8 cellular contexts compared by ENCODE assay signal in genomic region chr12:49089831-49090773, GRCh38. TPM values are rescaled to one million over a fixed set of nuclear protein-coding genes. Genes with fewer than 3 reads are reported as not detected.
DNase-seq lines count a peak whose midpoint lies in the region; ATAC-seq and TF ChIP-seq lines count a peak whose summit lies in the region.

No MANE protein-coding gene starts in this region.

- DNase-seq in NCI-H82 (lab: John Stamatoyannopoulos, UW) (peak; percentile 48), NCI-H82 treated with DMSO at 0.1 percent for 48 hours (lab: John Stamatoyannopoulos, UW; ENCODE audit: unreplicated experiment) (no peak), SJSA1 (ENCODE audit: low read depth in 1 of 2, low spot score in 2 of 2) (peak; percentile 33 to 57), chondrocyte (ENCODE audit: low spot score) (no peak), right lobe of liver (peak in 1 of 3 donors; percentile 55), suprapubic skin (ENCODE audit: low spot score in 2 of 2) (no peak)

- H3K9me3 Mint-ChIP-seq in chondrocyte (ENCODE audit: low read depth), result no peaks in the 10 kb centered on the region

- H3K27me3 Mint-ChIP-seq in chondrocyte (ENCODE audit: low read depth), result peaks cover 26% of the 10 kb centered on the region

- H3K4me3 Mint-ChIP-seq in chondrocyte (ENCODE audit: unreplicated experiment), result peak overlapping the region; percentile 58

- H3K27ac ChIP-seq in SJSA1, result no peak overlapping the region
- H3K27ac ChIP-seq in right lobe of liver, result no peak overlapping the region
- H3K27ac ChIP-seq in suprapubic skin, result no peak overlapping the region
- H3K27ac ChIP-seq in gastroesophageal sphincter, result no peak overlapping the region

- H3K4me3 ChIP-seq in SJSA1 (peak overlapping the region; percentile 23), right lobe of liver (peak overlapping the region; percentile 7 to 23 (median 21)), suprapubic skin (peak overlapping the region; percentile 48), gastroesophageal sphincter (peak overlapping the region in 1 of 2 donors; percentile 46)

- TF ChIP-seq EP300 in suprapubic skin (IDR thresholded peaks at IDR 0.05) (no peak), gastroesophageal sphincter (IDR thresholded peaks at IDR 0.05) (no peak)

- ATAC-seq in right lobe of liver (peak in 3 of 4 donors; percentile 14 to 30 (median 18)), HG03039 (IDR thresholded peaks at IDR 0.05; ENCODE audit: unreplicated experiment) (no peak), gastroesophageal sphincter (no peak)

- H3K9me3 ChIP-seq in SJSA1 (replicated peaks) (no peaks in the 10 kb centered on the region), right lobe of liver (no peaks in the 10 kb centered on the region), suprapubic skin (no peaks in the 10 kb centered on the region), gastroesophageal sphincter (no peaks in the 10 kb centered on the region)

- 16% methylated on average over 12 of the region's 87 CpGs for WGBS in right lobe of liver (ENCODE audit: insufficient coverage, low coverage, low lambda C conversion rate, missing lambda C conversion rate)
- WGBS in suprapubic skin, result 6% methylated on average over 50 of the region's 87 CpGs
- 27 to 44% methylated on average over 6 to 11 of the region's 87 CpGs for whole genome bisulfite sequencing in gastroesophageal sphincter (ENCODE audit: low coverage in 1 of 2), 2 donors

- intact Hi-C loops in right lobe of liver (cut with DNase I), result no loop called here

- no peak for TF ChIP-seq POLR2A in right lobe of liver (IDR thresholded peaks at IDR 0.05)
- no peak for TF ChIP-seq POLR2A in suprapubic skin (IDR thresholded peaks at IDR 0.05)
- no peak for TF ChIP-seq POLR2A in gastroesophageal sphincter (IDR thresholded peaks at IDR 0.05)

- TF ChIP-seq CTCF in chondrocyte (IDR thresholded peaks at IDR 0.05), result peak; percentile 65
- TF ChIP-seq CTCF in right lobe of liver (IDR thresholded peaks at IDR 0.05), result no peak
- TF ChIP-seq CTCF in suprapubic skin (IDR thresholded peaks at IDR 0.05), result peak in 1 of 2 donors; percentile 20
- TF ChIP-seq CTCF in gastroesophageal sphincter (IDR thresholded peaks at IDR 0.05), result peak in 2 of 4 experiments; percentile 21 to 38

- peaks cover 35% of the 10 kb centered on the region for H3K4me1 Mint-ChIP-seq in chondrocyte (ENCODE audit: low read depth)

- no peaks in the 10 kb centered on the region for H3K36me3 Mint-ChIP-seq in chondrocyte (ENCODE audit: low read depth)

- H3K36me3 ChIP-seq in SJSA1, result no peaks in the 10 kb centered on the region
- H3K36me3 ChIP-seq in right lobe of liver, result no peaks in the 10 kb centered on the region
- H3K36me3 ChIP-seq in suprapubic skin, result no peaks in the 10 kb centered on the region
- H3K36me3 ChIP-seq in gastroesophageal sphincter, result no peaks in the 10 kb centered on the region

- H3K27me3 ChIP-seq in SJSA1 (replicated peaks) (peaks cover 65% of the 10 kb centered on the region), right lobe of liver (peaks cover 0 to 16% of the 10 kb centered on the region in 2 donors), suprapubic skin (peaks cover 66% of the 10 kb centered on the region), gastroesophageal sphincter (peaks cover 67% of the 10 kb centered on the region)

- H3K4me1 ChIP-seq in SJSA1 (replicated peaks) (peaks cover 33% of the 10 kb centered on the region), right lobe of liver (peaks cover 0 to 31% (median 0%) of the 10 kb centered on the region in 4 donors), suprapubic skin (peaks cover 68% of the 10 kb centered on the region), gastroesophageal sphincter (peaks cover 0 to 82% (median 48%) of the 10 kb centered on the region in 3 donors)

- H3K27ac Mint-ChIP-seq in chondrocyte (ENCODE audit: unreplicated experiment), result peak overlapping the region; percentile 51

RNA-seq across cellular contexts. Expression of gene DHH, which starts 4.5 kb away (rescaled TPM):
- not detected in 2 replicates for total RNA-seq in SJSA1 (2014; rRNA removed; shearing (Covaris generic))
- total RNA-seq in chondrocyte, result 0.07 TPM in 1 of 3 replicates, not detected in the others
- total RNA-seq in right lobe of liver, result under 1 TPM in 3 of 6 experiments, not detected in 3; 0.04 to 0.13 (median 0.07) TPM
- under 1 TPM; 0.15 to 0.47 (median 0.42) TPM for total RNA-seq in suprapubic skin
- 1 to 10 TPM in 2 of 4 donors, under 1 TPM in 2; 0.54 to 1.2 (median 0.85) TPM for total RNA-seq in gastroesophageal sphincter

RNA-seq across cellular contexts. Expression of gene RHEBL1, which starts 20.3 kb away (rescaled TPM):
- 0.34 and 2.5 TPM in 2 replicates for total RNA-seq in SJSA1 (2014; rRNA removed; shearing (Covaris generic))
- 0.64 to 0.95 TPM in 2 of 3 replicates, not detected in the other for total RNA-seq in chondrocyte
- total RNA-seq in right lobe of liver, result under 1 TPM in 5 of 6 experiments, not detected in 1; 0.17 to 0.60 (median 0.43) TPM
- 1 to 10 TPM; 1.1 to 3.6 (median 1.6) TPM for total RNA-seq in suprapubic skin
- total RNA-seq in gastroesophageal sphincter, result under 1 TPM in 1 of 4 donors, not detected in 3; 0.35 TPM

RNA-seq across cellular contexts. Expression of gene LMBR1L, which starts 20.5 kb away (rescaled TPM):
- 9.0 and 16.0 TPM in 2 replicates for total RNA-seq in SJSA1 (2014; rRNA removed; shearing (Covaris generic))
- total RNA-seq in chondrocyte (37.0 to 47.3 TPM (median 46.9 TPM) in 3 replicates), right lobe of liver (10 to 100 TPM; 12.2 to 34.5 (median 16.3) TPM), suprapubic skin (100 to 1,000 TPM in 1 of 4 donors, 10 to 100 TPM in 3; 25.3 to 152 (median 62.3) TPM), gastroesophageal sphincter (10 to 100 TPM; 17.6 to 77.5 (median 37.5) TPM)

RNA-seq across cellular contexts. Expression of gene KMT2D, which starts 29.5 kb away (rescaled TPM):
- total RNA-seq in SJSA1 (2014; rRNA removed; shearing (Covaris generic)), result 19.9 and 22.6 TPM in 2 replicates
- total RNA-seq in chondrocyte, result 65.4 to 73.8 TPM (median 70.7 TPM) in 3 replicates
- 10 to 100 TPM; 28.6 to 35.4 (median 33.3) TPM for total RNA-seq in right lobe of liver
- total RNA-seq in suprapubic skin, result 100 to 1,000 TPM in 2 of 4 donors, 10 to 100 TPM in 2; 88.1 to 121 (median 104) TPM
- 10 to 100 TPM; 23.6 to 75.0 (median 53.8) TPM for total RNA-seq in gastroesophageal sphincter

RNA-seq across cellular contexts. Expression of gene TUBA1B, which starts 41.1 kb away (rescaled TPM):
- 4,389 and 5,186 TPM in 2 replicates for total RNA-seq in SJSA1 (2014; rRNA removed; shearing (Covaris generic))
- total RNA-seq in chondrocyte (544 to 857 TPM (median 551 TPM) in 3 replicates), right lobe of liver (100 to 1,000 TPM in 5 of 6 experiments, 10 to 100 TPM in 1; 90.3 to 370 (median 174) TPM), suprapubic skin (100 to 1,000 TPM; 240 to 523 (median 441) TPM), gastroesophageal sphincter (1,000 to 10,000 TPM in 1 of 4 donors, 100 to 1,000 TPM in 3; 568 to 1,050 (median 731) TPM)

Comparison
In these comparisons a context has a peak if more than half of its experiments do, and no peak if none do; other contexts are left out.
1. DNase-seq: peak in NCI-H82 (single experiment) and SJSA1 (2 of 2); none in NCI-H82 treated with DMSO at 0.1 percent for 48 hours (single experiment), chondrocyte (single experiment) and suprapubic skin (0 of 2).
2. ATAC-seq: peak in right lobe of liver (3 of 4); none in HG03039 (single experiment) and gastroesophageal sphincter (single experiment).